Comparison of ENCODE assay signal across 2 cellular contexts in genomic region chr1:233197940-233198339, GRCh38.
TF ChIP-seq lines count a peak whose summit lies in the region.

No MANE protein-coding gene starts in this region.

TF ChIP-seq in IMR-90, 13 proteins besides CTCF, POLR2A, EP300 and RAD21 (continued from another document):
- TF ChIP-seq MAZ (IDR thresholded peaks at IDR 0.05; ENCODE audit: borderline replicate concordance, low read depth, low read length) (no peak), FOS (IDR thresholded peaks at IDR 0.05; ENCODE audit: low read depth, low read length) (no peak), MAFK (IDR thresholded peaks at IDR 0.05; ENCODE audit: low read depth, low read length) (0 out of 2 replicates have a peak, but pooled peaks have one; percentile 16), SMC3 (IDR thresholded peaks at IDR 0.05; ENCODE audit: low read depth, low read length) (no peak), ELK1 (IDR thresholded peaks at IDR 0.05; ENCODE audit: borderline replicate concordance, low read depth, low read length) (no peak), CEBPB (IDR thresholded peaks at IDR 0.05; ENCODE audit: low read depth, low read length) (no peak)

TF ChIP-seq in K562, 482 proteins besides CTCF, POLR2A, EP300 and RAD21 (continued from another document and continues in another):
- TF ChIP-seq ZNF609 (CRISPR knock-in tag; IDR thresholded peaks at IDR 0.05; ENCODE audit: borderline replicate concordance): no peak
- no peak for TF ChIP-seq TGIF2 (CRISPR knock-in tag; IDR thresholded peaks at IDR 0.05)
- TF ChIP-seq EZH2 (IDR thresholded peaks at IDR 0.05; ENCODE audit: borderline replicate concordance, low read depth, low read length): no peak
- TF ChIP-seq ETV5 (CRISPR knock-in tag; IDR thresholded peaks at IDR 0.05; ENCODE audit: low read depth): no peak
- peak; percentile 69 for TF ChIP-seq ZNF316 (IDR thresholded peaks at IDR 0.05)
- TF ChIP-seq MAFG (tag; conservative IDR thresholded peaks at IDR 0.05): peak; percentile 81
- TF ChIP-seq NFE2 (IDR thresholded peaks at IDR 0.05; ENCODE audit: low read depth): peak; percentile 67
- no peak for TF ChIP-seq CHD1 (IDR thresholded peaks at IDR 0.05; ENCODE audit: low read length)
- no peak for TF ChIP-seq HCFC1 (IDR thresholded peaks at IDR 0.05; ENCODE audit: low read depth, low read length)
- no peak for TF ChIP-seq NR1H2 (CRISPR knock-in tag; IDR thresholded peaks at IDR 0.05)
- TF ChIP-seq E2F1 (CRISPR knock-in tag; IDR thresholded peaks at IDR 0.05): no peak
- TF ChIP-seq UBTF (IDR thresholded peaks at IDR 0.05; ENCODE audit: borderline replicate concordance in 1 of 2, low read depth in 2 of 2, low read length in 2 of 2): no peak
- no peak for TF ChIP-seq CREM (IDR thresholded peaks at IDR 0.05; ENCODE audit: low read depth)
- TF ChIP-seq THRB (CRISPR knock-in tag; conservative IDR thresholded peaks at IDR 0.05): no peak
- TF ChIP-seq MAFF (IDR thresholded peaks at IDR 0.05; ENCODE audit: low read length): peak; percentile 71
- TF ChIP-seq MAFK (IDR thresholded peaks at IDR 0.05; ENCODE audit: low read length): peak; percentile 46; the same call in 1 of the 2 replicates
- TF ChIP-seq GTF2A2 (tag; IDR thresholded peaks at IDR 0.05): no peak
- no peak for TF ChIP-seq BRD4 (IDR thresholded peaks at IDR 0.05)
- no peak for TF ChIP-seq ZNF175 (CRISPR knock-in tag; IDR thresholded peaks at IDR 0.05; ENCODE audit: low read depth)
- peak; percentile 70 for TF ChIP-seq NFE2L1 (tag; IDR thresholded peaks at IDR 0.05; ENCODE audit: borderline replicate concordance, low read depth)
- TF ChIP-seq ZNF347 (CRISPR knock-in tag; IDR thresholded peaks at IDR 0.05; ENCODE audit: low read depth): no peak
- TF ChIP-seq CEBPB (tag; IDR thresholded peaks at IDR 0.05): no peak
- TF ChIP-seq CBX8 (IDR thresholded peaks at IDR 0.05; ENCODE audit: borderline replicate concordance, extremely low read depth, low read depth, low read length, poor library complexity, severe bottlenecking): no peak
- TF ChIP-seq CBX1 (IDR thresholded peaks at IDR 0.05; ENCODE audit: low read depth): no peak
- no peak for TF ChIP-seq RBM14 (IDR thresholded peaks at IDR 0.05; ENCODE audit: borderline replicate concordance, insufficient read depth, low read depth, low read length)
- no peak for TF ChIP-seq ZHX1 (conservative IDR thresholded peaks at IDR 0.05; ENCODE audit: low read length)
- no peak for TF ChIP-seq ZNF764 (CRISPR knock-in tag; IDR thresholded peaks at IDR 0.05; ENCODE audit: low read depth)
- TF ChIP-seq SAFB2 (IDR thresholded peaks at IDR 0.05; ENCODE audit: borderline replicate concordance, low read depth, low read length, severe bottlenecking): no peak
- TF ChIP-seq MEF2A (IDR thresholded peaks at IDR 0.05; ENCODE audit: control insufficient read depth, low read depth, low read length): no peak
- no peak for TF ChIP-seq THRA (IDR thresholded peaks at IDR 0.05)
- no peak for TF ChIP-seq TRIM25 (IDR thresholded peaks at IDR 0.05; ENCODE audit: borderline replicate concordance)
- no peak for TF ChIP-seq DEAF1 (CRISPR knock-in tag; IDR thresholded peaks at IDR 0.05)
- TF ChIP-seq ZBTB1 (CRISPR knock-in tag; IDR thresholded peaks at IDR 0.05; ENCODE audit: borderline replicate concordance, low read depth): no peak
